26 cellular contexts compared by ENCODE assay signal in the genomic region with DNA sequence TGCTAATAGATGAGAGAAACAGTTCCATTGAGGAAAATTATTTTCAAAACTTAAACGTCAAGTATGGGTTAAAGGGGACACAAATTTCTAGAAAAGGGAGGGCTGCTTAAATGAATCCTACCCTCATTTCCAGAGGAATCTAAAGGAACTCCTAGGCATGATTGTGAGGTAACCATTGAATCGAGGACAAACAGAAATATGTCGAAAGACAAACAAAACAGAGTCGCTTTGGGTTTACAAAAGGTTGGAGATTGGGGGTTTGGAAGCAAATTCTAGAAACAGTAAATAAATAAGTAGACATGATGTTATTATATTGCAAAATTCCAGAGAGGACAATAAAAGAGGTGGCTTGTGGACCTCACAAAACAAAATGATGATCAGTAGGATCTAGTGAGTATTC.
"Had no signal": no experiment of that assay in that cellular context is flagged by ENCODE, and none has a peak within 500 bp of the region (broad histone marks: within the 10 kb centered on the region; RNA-seq: fewer than 3 reads in every experiment).

No MANE protein-coding gene starts in this region.

- H3K27me3 ChIP-seq: ovary, right atrium auricular region, suprapubic skin, tibial artery, upper lobe of right lung had no signal

- H3K36me3 Mint-ChIP-seq: mesothelial cell of epicardium; naive B cell; natural killer cell; stimulated activated effector memory CD8-positive, alpha-beta T cell treated with anti-CD3 and anti-CD28 coated beads, Interleukin-12 subunit alpha, Interleukin-12 subunit beta, amount 100 ng/mL, for 72 hours had no signal

- H3K36me3 ChIP-seq: heart right ventricle, ovary, right atrium auricular region, suprapubic skin, thoracic aorta, tibial artery, upper lobe of right lung had no signal

- H3K4me3 Mint-ChIP-seq: mesothelial cell of epicardium; naive B cell; natural killer cell; nephron progenitor cell; stimulated activated effector memory CD8-positive, alpha-beta T cell treated with anti-CD3 and anti-CD28 coated beads, Interleukin-12 subunit alpha, Interleukin-12 subunit beta, amount 100 ng/mL, for 72 hours; stimulated activated naive CD8-positive, alpha-beta T cell treated with anti-CD3 and anti-CD28 coated beads, Interleukin-15, Interleukin-2, amounts not matched to agents 100 ng/mL and 50 ng/mL, for 24 hours had no signal

- H3K9me3 Mint-ChIP-seq: mesothelial cell of epicardium; naive B cell; natural killer cell; nephron progenitor cell; stimulated activated effector memory CD8-positive, alpha-beta T cell treated with anti-CD3 and anti-CD28 coated beads, Interleukin-12 subunit alpha, Interleukin-12 subunit beta, amount 100 ng/mL, for 72 hours; stimulated activated naive CD8-positive, alpha-beta T cell treated with anti-CD3 and anti-CD28 coated beads, Interleukin-15, Interleukin-2, amounts not matched to agents 100 ng/mL and 50 ng/mL, for 24 hours had no signal

- FAIRE-seq: keratinocyte, urothelium cell line had no signal

- DNase-seq: heart right ventricle; hippocampal formation; kidney glomerular epithelial cell; left ventricle myocardium superior; mesendoderm; naive B cell; natural killer cell; nephron progenitor cell; ovary; stimulated activated CD4-positive, alpha-beta T cell treated with anti-CD3 and anti-CD28 coated beads, Interleukin-4, amount 100 ng/mL, for 24 hours; stimulated activated naive CD4-positive, alpha-beta T cell; tibial artery; trophoblast cell; upper lobe of right lung had no signal

- H3K4me1 ChIP-seq: heart right ventricle, right atrium auricular region, suprapubic skin, tibial artery, upper lobe of right lung had no signal

- H3K27me3 Mint-ChIP-seq: progenitor cell of endocrine pancreas had no signal

- H3K27ac ChIP-seq: heart right ventricle, ovary, right atrium auricular region, skin epidermis, suprapubic skin, thoracic aorta, tibial artery, upper lobe of right lung had no signal

- H3K4me3 ChIP-seq: heart right ventricle, lung, ovary, right atrium auricular region, skin epidermis, suprapubic skin, thoracic aorta, tibial artery, upper lobe of right lung had no signal

- H3K9me3 ChIP-seq: heart right ventricle, ovary, right atrium auricular region, suprapubic skin, thoracic aorta, tibial artery, upper lobe of right lung had no signal

- ATAC-seq: heart right ventricle; left ventricle myocardium superior; natural killer cell; sciatic nerve; stimulated activated effector memory CD8-positive, alpha-beta T cell treated with anti-CD3 and anti-CD28 coated beads, Interleukin-12 subunit alpha, Interleukin-12 subunit beta, amount 100 ng/mL, for 72 hours; upper lobe of right lung had no signal

- H3K27ac Mint-ChIP-seq: mesothelial cell of epicardium; naive B cell; natural killer cell; nephron progenitor cell; progenitor cell of endocrine pancreas; stimulated activated effector memory CD8-positive, alpha-beta T cell treated with anti-CD3 and anti-CD28 coated beads, Interleukin-12 subunit alpha, Interleukin-12 subunit beta, amount 100 ng/mL, for 72 hours; stimulated activated naive CD8-positive, alpha-beta T cell treated with anti-CD3 and anti-CD28 coated beads, Interleukin-15, Interleukin-2, amounts not matched to agents 100 ng/mL and 50 ng/mL, for 24 hours had no signal

- H3K4me1 Mint-ChIP-seq: mesothelial cell of epicardium; naive B cell; natural killer cell; nephron progenitor cell; stimulated activated effector memory CD8-positive, alpha-beta T cell treated with anti-CD3 and anti-CD28 coated beads, Interleukin-12 subunit alpha, Interleukin-12 subunit beta, amount 100 ng/mL, for 72 hours had no signal
